Comparison of ENCODE assay signal across 8 cellular contexts in the genomic region with DNA sequence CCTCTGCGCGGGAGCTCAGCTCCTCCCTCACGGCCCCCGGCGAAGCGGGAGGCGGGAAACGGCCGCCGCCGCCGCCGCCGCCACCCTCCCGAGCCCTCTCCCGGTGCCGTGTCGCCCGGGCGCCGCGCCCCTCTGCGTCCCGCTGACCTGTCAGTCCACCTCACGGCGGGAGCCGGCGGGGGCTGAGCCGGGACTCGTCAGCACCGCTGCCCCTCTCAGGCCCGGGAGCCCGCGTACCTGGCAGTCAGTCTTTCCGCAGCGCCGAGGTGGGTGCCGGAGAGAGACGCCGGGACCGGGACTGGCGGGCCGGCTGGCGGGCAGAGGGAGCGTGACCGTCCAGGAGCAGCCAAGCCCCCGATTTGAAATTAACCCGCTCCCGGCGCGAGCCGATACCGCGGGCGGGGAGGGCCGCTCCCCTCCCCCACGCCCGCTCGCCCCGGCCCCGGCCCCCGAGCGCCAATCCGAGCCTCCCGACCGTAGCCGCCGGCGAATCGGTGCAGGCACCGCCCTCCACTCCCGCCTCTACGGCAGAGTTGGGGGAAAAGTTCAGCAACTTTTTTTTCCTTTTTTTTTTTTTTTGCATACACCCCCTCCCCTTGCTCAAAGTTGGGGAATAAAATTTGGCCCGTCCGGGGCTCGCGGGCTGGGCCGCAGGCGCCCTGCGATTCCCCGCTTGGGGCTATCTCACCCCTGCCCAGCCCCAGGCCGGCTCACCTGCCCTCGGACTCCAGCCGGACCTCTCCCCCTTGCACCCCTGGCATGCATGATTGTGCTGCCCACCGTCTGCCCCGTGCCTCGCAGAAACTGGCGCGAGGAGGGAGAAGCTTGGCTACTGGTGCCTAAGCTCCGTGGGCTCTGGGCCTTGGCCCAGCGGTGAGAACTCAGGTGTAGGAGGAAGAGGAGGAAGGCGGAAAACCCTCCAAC. TPM values are rescaled to one million over a fixed set of nuclear protein-coding genes. Genes with fewer than 3 reads are reported as not detected.
DNase-seq lines count a peak whose midpoint lies in the region; ATAC-seq and TF ChIP-seq lines count a peak whose summit lies in the region.

No MANE protein-coding gene starts in this region.

- intact Hi-C loops in activated naive CD4-positive, alpha-beta T cell treated with anti-CD3 and anti-CD28 coated beads for 36 hours (cut with micrococcal nuclease): loop anchor here (1.0 to 10.0 kb wide), 11 partner anchors 124 to 1229 kb away; a partner anchor contains a TSS

- peaks cover 15% of the 10 kb centered on the region for H3K36me3 Mint-ChIP-seq in activated naive CD4-positive, alpha-beta T cell treated with anti-CD3 and anti-CD28 coated beads for 36 hours (ENCODE audit: low read depth)
- H3K36me3 Mint-ChIP-seq in activated naive CD8-positive, alpha-beta T cell treated with anti-CD3 and anti-CD28 coated beads, Interleukin-2, amount 10 ng/mL, durations not matched to agents 7 days and 5 days: peaks cover 26% of the 10 kb centered on the region

- peaks cover 15% of the 10 kb centered on the region for H3K4me1 Mint-ChIP-seq in activated naive CD4-positive, alpha-beta T cell treated with anti-CD3 and anti-CD28 coated beads for 36 hours (ENCODE audit: low read depth)
- H3K4me1 Mint-ChIP-seq in activated naive CD8-positive, alpha-beta T cell treated with anti-CD3 and anti-CD28 coated beads, Interleukin-2, amount 10 ng/mL, durations not matched to agents 7 days and 5 days: peaks cover 27% of the 10 kb centered on the region

- POLR2A ChIA-PET in activated naive CD8-positive, alpha-beta T cell treated with anti-CD3 and anti-CD28 coated beads, Interleukin-2, amount 10 ng/mL, durations not matched to agents 7 days and 5 days (lab: Charles Lee): interaction anchor here (0.6 to 1.1 kb wide), 2 partner anchors 10 to 125 kb away, joined by 3 to 7 read pairs; a partner anchor contains a TSS

- H3K27me3 Mint-ChIP-seq in activated naive CD4-positive, alpha-beta T cell treated with anti-CD3 and anti-CD28 coated beads for 36 hours (ENCODE audit: low read depth): peaks cover 49% of the 10 kb centered on the region
- peaks cover 33% of the 10 kb centered on the region for H3K27me3 Mint-ChIP-seq in activated naive CD8-positive, alpha-beta T cell treated with anti-CD3 and anti-CD28 coated beads, Interleukin-2, amount 10 ng/mL, durations not matched to agents 7 days and 5 days

- peak; percentile 27 for TF ChIP-seq POLR2A in NB4 (IDR thresholded peaks at IDR 0.05; ENCODE audit: extremely low read depth, insufficient read length)

- no peak for TF ChIP-seq CTCF in NB4 (IDR thresholded peaks at IDR 0.05; ENCODE audit: low read depth, low read length)

- H3K4me3 Mint-ChIP-seq in activated naive CD4-positive, alpha-beta T cell treated with anti-CD3 and anti-CD28 coated beads for 36 hours: peak overlapping the region; percentile 93
- H3K4me3 Mint-ChIP-seq in activated naive CD8-positive, alpha-beta T cell treated with anti-CD3 and anti-CD28 coated beads, Interleukin-2, amount 10 ng/mL, durations not matched to agents 7 days and 5 days: peak overlapping the region; percentile 95

- H3K4me3 ChIP-seq in NB4 (ENCODE audit: low read depth, low read length): peak overlapping the region; percentile 59

- DNase-seq in activated naive CD4-positive, alpha-beta T cell treated with anti-CD3 and anti-CD28 coated beads for 36 hours: peak; percentile 77
- DNase-seq in activated naive CD4-positive, alpha-beta T cell treated with anti-CD3 and anti-CD28 coated beads, Interleukin-2, amount 50 U/mL, for 16 hours: no peak
- DNase-seq in NB4 (ENCODE audit: low read depth) (peak; percentile 83), iPS-NIHi7 (ENCODE audit: extremely low spot score) (peak; percentile 89), NCI-H1417 (lab: John Stamatoyannopoulos, UW) (no peak)
- peak; percentile 77 for DNase-seq in activated naive CD8-positive, alpha-beta T cell treated with anti-CD3 and anti-CD28 coated beads, Interleukin-2, amount 10 ng/mL, durations not matched to agents 7 days and 5 days
- DNase-seq in stimulated activated CD4-positive, alpha-beta T cell treated with anti-CD3 and anti-CD28 coated beads, Interleukin-4, amount 100 ng/mL, for 1 hour: peak; percentile 11

- ATAC-seq in HG02588 (IDR thresholded peaks at IDR 0.05; ENCODE audit: unreplicated experiment): peak; percentile 27
- ATAC-seq in activated naive CD8-positive, alpha-beta T cell treated with anti-CD3 and anti-CD28 coated beads, Interleukin-2, amount 10 ng/mL, durations not matched to agents 7 days and 5 days (ENCODE audit: low read depth): peak; percentile 58

- CTCF ChIA-PET in activated naive CD4-positive, alpha-beta T cell treated with anti-CD3 and anti-CD28 coated beads for 36 hours (lab: Charles Lee): no interaction called here

- H3K27ac Mint-ChIP-seq in activated naive CD4-positive, alpha-beta T cell treated with anti-CD3 and anti-CD28 coated beads for 36 hours: peak overlapping the region; percentile 70
- H3K27ac Mint-ChIP-seq in activated naive CD8-positive, alpha-beta T cell treated with anti-CD3 and anti-CD28 coated beads, Interleukin-2, amount 10 ng/mL, durations not matched to agents 7 days and 5 days: peak overlapping the region; percentile 79

- H3K9me3 Mint-ChIP-seq in activated naive CD4-positive, alpha-beta T cell treated with anti-CD3 and anti-CD28 coated beads for 36 hours: no peaks in the 10 kb centered on the region
- no peaks in the 10 kb centered on the region for H3K9me3 Mint-ChIP-seq in activated naive CD8-positive, alpha-beta T cell treated with anti-CD3 and anti-CD28 coated beads, Interleukin-2, amount 10 ng/mL, durations not matched to agents 7 days and 5 days

RNA-seq across cellular contexts. Expression of a gene that starts 0.8 kb away (rescaled TPM):
- 10 to 100 TPM; 19.5 to 21.2 TPM for total RNA-seq in activated naive CD4-positive, alpha-beta T cell treated with anti-CD3 and anti-CD28 coated beads for 36 hours
- total RNA-seq in activated naive CD8-positive, alpha-beta T cell treated with anti-CD3 and anti-CD28 coated beads, Interleukin-2, amount 10 ng/mL, durations not matched to agents 7 days and 5 days: 10 to 100 TPM; 26.9 to 27.0 TPM

RNA-seq across cellular contexts. Expression of a gene that starts 39.7 kb away (rescaled TPM):
- total RNA-seq in activated naive CD4-positive, alpha-beta T cell treated with anti-CD3 and anti-CD28 coated beads for 36 hours: not detected
- total RNA-seq in activated naive CD8-positive, alpha-beta T cell treated with anti-CD3 and anti-CD28 coated beads, Interleukin-2, amount 10 ng/mL, durations not matched to agents 7 days and 5 days: not detected

Comparison
In these comparisons a context has a peak if more than half of its experiments do, and no peak if none do; other contexts are left out.
1. DNase-seq: peak in activated naive CD4-positive, alpha-beta T cell treated with anti-CD3 and anti-CD28 coated beads for 36 hours (single experiment), NB4 (single experiment), activated naive CD8-positive, alpha-beta T cell treated with anti-CD3 and anti-CD28 coated beads, Interleukin-2, amount 10 ng/mL, durations not matched to agents 7 days and 5 days (single experiment), iPS-NIHi7 (single experiment) and stimulated activated CD4-positive, alpha-beta T cell treated with anti-CD3 and anti-CD28 coated beads, Interleukin-4, amount 100 ng/mL, for 1 hour (single experiment); none in activated naive CD4-positive, alpha-beta T cell treated with anti-CD3 and anti-CD28 coated beads, Interleukin-2, amount 50 U/mL, for 16 hours (single experiment) and NCI-H1417 (0 of 3).